1 cellular context compared by ENCODE assay signal in genomic region chr7:148564275-148564951, GRCh38.
TF ChIP-seq lines count a peak whose summit lies in the region.
"Not testable (repeated sequence)": the region's sequence is repeated elsewhere in the genome, so short reads cannot be mapped to it uniquely, and the experiment has no call there.

No MANE protein-coding gene starts in this region.

TF ChIP-seq in K562, 482 proteins besides CTCF, POLR2A, EP300 and RAD21 (continued from another document):
- 0 out of 2 replicates have a peak, but pooled peaks have one; percentile 29 for TF ChIP-seq SMARCA4 (IDR thresholded peaks at IDR 0.05)
- TF ChIP-seq ZNF318 (IDR thresholded peaks at IDR 0.05; ENCODE audit: borderline replicate concordance in 1 of 2, low read depth in 1 of 2) = 0 out of 4 replicates have a peak, but pooled peaks of 1 of the 2 experiments have one; percentile 39
- peak; percentile 26; the same call in 1 of the 2 replicates for TF ChIP-seq ATF7 (IDR thresholded peaks at IDR 0.05)
- peak; percentile 30; the same call in 1 of the 2 replicates for TF ChIP-seq JUND (IDR thresholded peaks at IDR 0.05; ENCODE audit: borderline replicate concordance, low read depth, low read length)
- TF ChIP-seq JUND (tag; IDR thresholded peaks at IDR 0.05; ENCODE audit: borderline replicate concordance, low read depth, low read length) = peak; percentile 61; the same call in 2 of the 3 replicates
- TF ChIP-seq HMBOX1 (IDR thresholded peaks at IDR 0.05) = peak; percentile 92
- peak; percentile 81 for TF ChIP-seq C11orf30 (IDR thresholded peaks at IDR 0.05; ENCODE audit: low read depth)
- TF ChIP-seq CBFA2T2 (conservative IDR thresholded peaks at IDR 0.05) = peak; percentile 50
- peak; percentile 69 for TF ChIP-seq SPI1 (IDR thresholded peaks at IDR 0.05; ENCODE audit: borderline replicate concordance, low read depth, low read length)
- peak; percentile 27; the same call in 1 of the 2 replicates for TF ChIP-seq MAFF (IDR thresholded peaks at IDR 0.05; ENCODE audit: low read length)
- TF ChIP-seq FOSL1 (tag; conservative IDR thresholded peaks at IDR 0.05) = peak; percentile 86
- 0 out of 4 replicates have a peak, but pooled peaks of 1 of the 2 experiments have one; percentile 2 for TF ChIP-seq RCOR1 (IDR thresholded peaks at IDR 0.05; ENCODE audit: borderline replicate concordance in 1 of 2, low read depth in 2 of 2, low read length in 2 of 2)
- peak; percentile 85 for TF ChIP-seq ZNF316 (IDR thresholded peaks at IDR 0.05)
- TF ChIP-seq NR2C2 (CRISPR knock-in tag; IDR thresholded peaks at IDR 0.05) = not testable (repeated sequence)
- TF ChIP-seq NR2C2 (tag; IDR thresholded peaks at IDR 0.05) = peak; percentile 30; the same call in 1 of the 2 replicates
